ENCODE assay signal across 8 cellular contexts in genomic region chr12:121839993-121840761, GRCh38. TPM values are rescaled to one million over a fixed set of nuclear protein-coding genes. Genes with fewer than 3 reads are reported as not detected.
DNase-seq lines count a peak whose midpoint lies in the region; TF ChIP-seq lines count a peak whose summit lies in the region.

No MANE protein-coding gene starts in this region.

- no peak for DNase-seq in chondrocyte (ENCODE audit: low spot score)
- DNase-seq in NCI-H1048 (lab: John Stamatoyannopoulos, UW): no peak
- DNase-seq in DMS153 (lab: John Stamatoyannopoulos, UW): no peak
- DNase-seq in NCI-H748 (lab: John Stamatoyannopoulos, UW; ENCODE audit: unreplicated experiment): no peak
- no peak for DNase-seq in activated CD8-positive, alpha-beta memory T cell treated with anti-CD3 and anti-CD28 coated beads, Interleukin-2, amount 50 U/mL, for 48 hours

- H3K27ac Mint-ChIP-seq in chondrocyte (ENCODE audit: unreplicated experiment) (peak overlapping the region; percentile 78), nephron (peak overlapping the region; percentile 56 to 86 (median 86))

- H3K9me3 Mint-ChIP-seq in chondrocyte (ENCODE audit: low read depth): no peaks in the 10 kb centered on the region
- H3K9me3 Mint-ChIP-seq in nephron: no peaks in the 10 kb centered on the region

- H4K20me1 ChIP-seq in BLaER1 (no peaks in the 10 kb centered on the region), Loucy (ENCODE audit: insufficient read depth, low read length, poor library complexity, severe bottlenecking) (no peaks in the 10 kb centered on the region)

- H3K9me3 ChIP-seq in BLaER1 (no peaks in the 10 kb centered on the region), Loucy (ENCODE audit: insufficient read depth, low read depth, low read length) (no peaks in the 10 kb centered on the region)

- H3K27me3 ChIP-seq in BLaER1 (no peaks in the 10 kb centered on the region), Loucy (ENCODE audit: insufficient read depth, low read length, poor library complexity, severe bottlenecking) (no peaks in the 10 kb centered on the region)

- TF ChIP-seq CTCF in Loucy (conservative IDR thresholded peaks at IDR 0.05; ENCODE audit: low read length): no peak
- TF ChIP-seq CTCF in chondrocyte (IDR thresholded peaks at IDR 0.05): no peak
- TF ChIP-seq CTCF in nephron (IDR thresholded peaks at IDR 0.05; ENCODE audit: unreplicated experiment in 3 of 3): no peak

- peak overlapping the region; percentile 97 for H2AFZ ChIP-seq in Loucy (ENCODE audit: low read length)

- H3K9me2 ChIP-seq in Loucy (replicated peaks; ENCODE audit: low read depth, low read length): no peaks in the 10 kb centered on the region

- H3F3A ChIP-seq in Loucy (ENCODE audit: low read depth): no peaks in the 10 kb centered on the region

- H3K9ac ChIP-seq in BLaER1: peak overlapping the region; percentile 85
- H3K9ac ChIP-seq in Loucy (ENCODE audit: low read depth, low read length, poor library complexity, severe bottlenecking): peak overlapping the region; percentile 82

- peak overlapping the region; percentile 74 for H3K4me3 ChIP-seq in BLaER1
- H3K4me3 ChIP-seq in Loucy (ENCODE audit: low read length, poor library complexity, severe bottlenecking): peak overlapping the region; percentile 87

- H3K36me3 ChIP-seq in BLaER1: no peaks in the 10 kb centered on the region
- H3K36me3 ChIP-seq in Loucy (ENCODE audit: insufficient read depth, low read length): no peaks in the 10 kb centered on the region

- H3K4me1 Mint-ChIP-seq in chondrocyte (ENCODE audit: low read depth) (peaks cover 12% of the 10 kb centered on the region), nephron (peaks cover 16% of the 10 kb centered on the region)

- H3K27ac ChIP-seq in BLaER1: peak overlapping the region; percentile 74

- H3K79me2 ChIP-seq in Loucy (ENCODE audit: insufficient read depth, low read length): no peaks in the 10 kb centered on the region

- H3K4me1 ChIP-seq in BLaER1 (peaks cover 16% of the 10 kb centered on the region), Loucy (ENCODE audit: insufficient read depth, low read length, poor library complexity, severe bottlenecking) (no peaks in the 10 kb centered on the region)

- H3K4me2 ChIP-seq in BLaER1: peak overlapping the region; percentile 98
- peak overlapping the region; percentile 83 for H3K4me2 ChIP-seq in Loucy (ENCODE audit: low read depth, low read length, poor library complexity, severe bottlenecking)

- H3K36me3 Mint-ChIP-seq in chondrocyte (ENCODE audit: low read depth): no peaks in the 10 kb centered on the region
- no peaks in the 10 kb centered on the region for H3K36me3 Mint-ChIP-seq in nephron (ENCODE audit: low read depth)

- H3K27me3 Mint-ChIP-seq in chondrocyte (ENCODE audit: low read depth) (no peaks in the 10 kb centered on the region), nephron (ENCODE audit: low read depth) (peaks cover 15% of the 10 kb centered on the region)

- H3K4me3 Mint-ChIP-seq in chondrocyte (ENCODE audit: unreplicated experiment): peak overlapping the region; percentile 91
- peak overlapping the region; percentile 92 to 96 (median 95) for H3K4me3 Mint-ChIP-seq in nephron

RNA-seq across cellular contexts. Expression of gene HPD, which starts 18.5 kb away (rescaled TPM):
- total RNA-seq in chondrocyte: not detected in 3 replicates

RNA-seq across cellular contexts. Expression of gene SETD1B, which starts 36.4 kb away (rescaled TPM):
- total RNA-seq in chondrocyte: 18.8 to 19.7 TPM (median 19.4 TPM) in 3 replicates

RNA-seq across cellular contexts. Expression of gene RHOF, which starts 46.7 kb away (rescaled TPM):
- 9.6 to 14.1 TPM (median 10.8 TPM) in 3 replicates for total RNA-seq in chondrocyte

RNA-seq across cellular contexts. Expression of gene PSMD9, which starts 48.4 kb away (rescaled TPM):
- total RNA-seq in chondrocyte: 49.7 to 61.9 TPM (median 53.5 TPM) in 3 replicates
